In genomic region chr2:111108745-111109271, GRCh38 we compare ENCODE assay signal across 15 cellular contexts. TPM values are rescaled to one million over a fixed set of nuclear protein-coding genes. Genes with fewer than 3 reads are reported as not detected.
DNase-seq lines count a peak whose midpoint lies in the region; ATAC-seq, FAIRE-seq and TF ChIP-seq lines count a peak whose summit lies in the region.
"Had no signal": no experiment of that assay in that cellular context is flagged by ENCODE, and none has a peak within 500 bp of the region (broad histone marks: within the 10 kb centered on the region; RNA-seq: fewer than 3 reads in every experiment).

No MANE protein-coding gene starts in this region.

- no peaks in the 10 kb centered on the region for H3K9me3 ChIP-seq in PC-3 (ENCODE audit: low read length)

- POLR2A ChIA-PET in PC-3 (lab: Charles Lee; ENCODE audit: unreplicated experiment) = no interaction called here

- no peak overlapping the region for H2AFZ ChIP-seq in PC-3 (ENCODE audit: low read length)
- H2AFZ ChIP-seq: GM23248 had no signal

- no peak for TF ChIP-seq CTCF in PC-3 (conservative IDR thresholded peaks at IDR 0.05; ENCODE audit: low read depth, low read length)
- TF ChIP-seq CTCF in bronchial epithelial cell (IDR thresholded peaks at IDR 0.05; ENCODE audit: insufficient read depth, low read length, severe bottlenecking) = no peak

- BruUV-seq in PC-3 (replicated peaks; lab: Mats Ljungman, UMichigan) = no TSS peak

- DNase-seq in NCI-H2171 treated with DMSO at 0.1 percent for 48 hours (lab: John Stamatoyannopoulos, UW) = peak; percentile 21
- DNase-seq in NCI-H2171 (lab: John Stamatoyannopoulos, UW) = no peak
- peak; percentile 84 for DNase-seq in PC-3
- peak; percentile 68 for DNase-seq in bronchial epithelial cell (ENCODE audit: low read depth)
- peak; percentile 6 for DNase-seq in kidney tubule cell (ENCODE audit: low spot score)
- no peak for DNase-seq in NCI-H2107 (lab: John Stamatoyannopoulos, UW)
- no peak for DNase-seq in COR-L47 (lab: John Stamatoyannopoulos, UW)
- DNase-seq in RKO (ENCODE audit: low spot score) = no peak
- DNase-seq: Calu3; CD4-positive, CD25-positive, alpha-beta regulatory T cell; DMS 273 treated with DMSO at 0.1 percent for 48 hours; GM23248 had no signal

- intact Hi-C loops in PC-3 (cut with micrococcal nuclease) = no loop called here

- peak; percentile 96 for ATAC-seq in PC-3

- H3K27me3 ChIP-seq in PC-3 (ENCODE audit: low read length) (no peaks in the 10 kb centered on the region), bronchial epithelial cell (ENCODE audit: control insufficient read depth, insufficient read depth, low read length) (no peaks in the 10 kb centered on the region)
- H3K27me3 ChIP-seq: BLaER1 treated with 17β-estradiol and CSF1 and Interleukin-3, amounts not matched to agents 10 nM and 100 nM had no signal

- no peaks in the 10 kb centered on the region for H4K20me1 ChIP-seq in PC-3 (ENCODE audit: low read length)
- H4K20me1 ChIP-seq: BLaER1 treated with 17β-estradiol and CSF1 and Interleukin-3, amounts not matched to agents 10 nM and 100 nM had no signal

- H3K4me3 ChIP-seq in PC-3 (ENCODE audit: low read length) (no peak overlapping the region), bronchial epithelial cell (ENCODE audit: low read depth, low read length) (no peak overlapping the region)
- H3K4me3 ChIP-seq: BLaER1 treated with 17β-estradiol and CSF1 and Interleukin-3, amounts not matched to agents 10 nM and 100 nM; GM23248 had no signal

- peaks cover 24% of the 10 kb centered on the region for H3K4me1 ChIP-seq in PC-3 (ENCODE audit: insufficient read depth, low read length)

- no peaks in the 10 kb centered on the region for H3F3A ChIP-seq in PC-3 (ENCODE audit: low read length, unreplicated experiment)

- H3K79me2 ChIP-seq in PC-3 (ENCODE audit: low read length) = no peaks in the 10 kb centered on the region

- peak overlapping the region; percentile 70 for H3K4me2 ChIP-seq in PC-3 (ENCODE audit: low read length)
- H3K4me2 ChIP-seq: BLaER1 treated with 17β-estradiol and CSF1 and Interleukin-3, amounts not matched to agents 10 nM and 100 nM had no signal

- CTCF ChIA-PET in PC-3 (lab: Charles Lee) = no interaction called here

- FAIRE-seq in bronchial epithelial cell (lab: Jason Lieb, UNC) = no peak
- FAIRE-seq: H54 had no signal

- H3K9me2 ChIP-seq in PC-3 (replicated peaks; ENCODE audit: low read length) = no peaks in the 10 kb centered on the region

- H3K9ac ChIP-seq in PC-3 (ENCODE audit: low read length) = no peak overlapping the region; the same call in 1 of the 2 replicates
- H3K9ac ChIP-seq: BLaER1 treated with 17β-estradiol and CSF1 and Interleukin-3, amounts not matched to agents 10 nM and 100 nM; GM23248 had no signal

- peak overlapping the region; percentile 59 for H3K27ac ChIP-seq in PC-3 (ENCODE audit: low read length)
- H3K27ac ChIP-seq: 22Rv1; BLaER1 treated with 17β-estradiol and CSF1 and Interleukin-3, amounts not matched to agents 10 nM and 100 nM; GM23248 had no signal

- H3K36me3 ChIP-seq in PC-3 (ENCODE audit: low read depth, low read length) (no peaks in the 10 kb centered on the region), bronchial epithelial cell (ENCODE audit: control insufficient read depth, insufficient read depth, low read length) (no peaks in the 10 kb centered on the region)
- H3K36me3 ChIP-seq: BLaER1 treated with 17β-estradiol and CSF1 and Interleukin-3, amounts not matched to agents 10 nM and 100 nM had no signal

RNA-seq across cellular contexts. Expression of gene BCL2L11, which starts 11.9 kb away (rescaled TPM):
- total RNA-seq in PC-3 (2014; rRNA removed) (11.3 and 24.6 TPM in 2 replicates), bronchial epithelial cell (3.7 TPM in 2 replicates)

Comparison
In these comparisons a context has a peak if more than half of its experiments do, and no peak if none do; other contexts are left out.
1. DNase-seq: peak in NCI-H2171 treated with DMSO at 0.1 percent for 48 hours (single experiment), PC-3 (single experiment), bronchial epithelial cell (single experiment) and kidney tubule cell (single experiment); none in NCI-H2171 (single experiment), NCI-H2107 (single experiment), COR-L47 (single experiment) and RKO (single experiment).